In genomic region chr9:124553738-124554137, GRCh38 we compare ENCODE assay signal across 20 cellular contexts. TPM values are rescaled to one million over a fixed set of nuclear protein-coding genes. Genes with fewer than 3 reads are reported as not detected.
DNase-seq lines count a peak whose midpoint lies in the region; ATAC-seq and TF ChIP-seq lines count a peak whose summit lies in the region.
"Had no signal": no experiment of that assay in that cellular context is flagged by ENCODE, and none has a peak within 500 bp of the region (broad histone marks: within the 10 kb centered on the region; RNA-seq: fewer than 3 reads in every experiment).

No MANE protein-coding gene starts in this region.

- intact Hi-C loops in mucosa of descending colon (cut with DNase I, micrococcal nuclease), result no loop called here
- intact Hi-C loops in activated CD4-positive, alpha-beta T cell treated with anti-CD3 and anti-CD28 coated beads, Interleukin-2, amount 10 ng/mL, durations not matched to agents 24 days and 14 days (cut with micrococcal nuclease), result no loop called here

- ATAC-seq in mucosa of descending colon (no peak), GM19452 (IDR thresholded peaks at IDR 0.05; ENCODE audit: unreplicated experiment) (no peak)
- ATAC-seq: GM12878; K562; stimulated activated memory B cell treated with anti-CD40 and anti-IgM and Interleukin-4, amounts not matched to agents 10 μg/mL and 1 μg/mL and 100 μg/mL, for 72 hours; upper lobe of right lung had no signal

- no peak overlapping the region for H3K9ac ChIP-seq in neural progenitor cell

- H3F3A ChIP-seq in neural progenitor cell (ENCODE audit: low read depth), result peaks cover 25% of the 10 kb centered on the region

- H3K36me3 ChIP-seq in MG63, result no peaks in the 10 kb centered on the region
- no peaks in the 10 kb centered on the region for H3K36me3 ChIP-seq in neural progenitor cell
- no peaks in the 10 kb centered on the region for H3K36me3 ChIP-seq in mucosa of descending colon (ENCODE audit: low read depth)
- H3K36me3 ChIP-seq: upper lobe of right lung had no signal

- no peak overlapping the region for H3K27ac Mint-ChIP-seq in neural progenitor cell
- no peak overlapping the region for H3K27ac Mint-ChIP-seq in activated CD4-positive, alpha-beta T cell treated with anti-CD3 and anti-CD28 coated beads, Interleukin-2, amount 10 ng/mL, durations not matched to agents 24 days and 14 days
- H3K27ac Mint-ChIP-seq: activated CD4-positive, alpha-beta memory T cell treated with anti-CD3 and anti-CD28 coated beads for 36 hours; brain; CD4-positive, alpha-beta T cell; stimulated activated memory B cell treated with anti-CD40 and anti-IgM and Interleukin-4, amounts not matched to agents 10 μg/mL and 1 μg/mL and 100 μg/mL, for 72 hours had no signal

- no peak for TF ChIP-seq CTCF in neural progenitor cell (IDR thresholded peaks at IDR 0.05)
- no peak for TF ChIP-seq CTCF in mucosa of descending colon (IDR thresholded peaks at IDR 0.05)

- peaks cover 5% of the 10 kb centered on the region for H3K36me3 Mint-ChIP-seq in neural progenitor cell
- H3K36me3 Mint-ChIP-seq in activated CD4-positive, alpha-beta T cell treated with anti-CD3 and anti-CD28 coated beads, Interleukin-2, amount 10 ng/mL, durations not matched to agents 24 days and 14 days (ENCODE audit: low read depth), result no peaks in the 10 kb centered on the region
- H3K36me3 Mint-ChIP-seq: activated CD4-positive, alpha-beta memory T cell treated with anti-CD3 and anti-CD28 coated beads for 36 hours; brain; stimulated activated memory B cell treated with anti-CD40 and anti-IgM and Interleukin-4, amounts not matched to agents 10 μg/mL and 1 μg/mL and 100 μg/mL, for 72 hours had no signal

- peaks cover 5% of the 10 kb centered on the region for H3K4me1 ChIP-seq in neural progenitor cell
- no peaks in the 10 kb centered on the region for H3K4me1 ChIP-seq in mucosa of descending colon (ENCODE audit: low read depth)
- H3K4me1 ChIP-seq: upper lobe of right lung had no signal

- H3K9me3 ChIP-seq in MG63, result no peaks in the 10 kb centered on the region
- H3K9me3 ChIP-seq in neural progenitor cell (ENCODE audit: low read depth), result no peaks in the 10 kb centered on the region
- no peaks in the 10 kb centered on the region for H3K9me3 ChIP-seq in mucosa of descending colon
- H3K9me3 ChIP-seq: neutrophil, upper lobe of right lung had no signal

- H3K27me3 ChIP-seq in MG63 (no peaks in the 10 kb centered on the region), neural progenitor cell (no peaks in the 10 kb centered on the region)
- H3K27me3 ChIP-seq: neutrophil, upper lobe of right lung had no signal

- no peak overlapping the region for H3K4me3 Mint-ChIP-seq in neural progenitor cell
- H3K4me3 Mint-ChIP-seq in activated CD4-positive, alpha-beta T cell treated with anti-CD3 and anti-CD28 coated beads, Interleukin-2, amount 10 ng/mL, durations not matched to agents 24 days and 14 days, result no peak overlapping the region
- H3K4me3 Mint-ChIP-seq: activated CD4-positive, alpha-beta memory T cell treated with anti-CD3 and anti-CD28 coated beads for 36 hours; brain; CD4-positive, alpha-beta T cell; stimulated activated memory B cell treated with anti-CD40 and anti-IgM and Interleukin-4, amounts not matched to agents 10 μg/mL and 1 μg/mL and 100 μg/mL, for 72 hours had no signal

- no peak overlapping the region for H3K4me3 ChIP-seq in MG63
- H3K4me3 ChIP-seq in neural progenitor cell, result no peak overlapping the region
- no peak overlapping the region for H3K4me3 ChIP-seq in mucosa of descending colon
- H3K4me3 ChIP-seq: GM12878, K562, upper lobe of right lung had no signal

- peaks cover 73% of the 10 kb centered on the region for H3K79me2 ChIP-seq in neural progenitor cell (ENCODE audit: low read depth)

- peak overlapping the region; percentile 31 for H3K27ac ChIP-seq in neural progenitor cell
- H3K27ac ChIP-seq: neutrophil, upper lobe of right lung had no signal

- no peaks in the 10 kb centered on the region for H3K27me3 Mint-ChIP-seq in neural progenitor cell (ENCODE audit: insufficient read depth, low read depth)
- no peaks in the 10 kb centered on the region for H3K27me3 Mint-ChIP-seq in activated CD4-positive, alpha-beta T cell treated with anti-CD3 and anti-CD28 coated beads, Interleukin-2, amount 10 ng/mL, durations not matched to agents 24 days and 14 days
- H3K27me3 Mint-ChIP-seq: brain; CD4-positive, alpha-beta T cell; stimulated activated memory B cell treated with anti-CD40 and anti-IgM and Interleukin-4, amounts not matched to agents 10 μg/mL and 1 μg/mL and 100 μg/mL, for 72 hours had no signal

- DNase-seq in Daoy (ENCODE audit: low read depth) (peak; percentile 63), MG63 (peak; percentile 14), dedifferentiated amniotic fluid mesenchymal stem cell (ENCODE audit: extremely low spot score) (peak; percentile 54), neural progenitor cell (ENCODE audit: low spot score) (no peak), mucosa of descending colon (no peak)
- DNase-seq in activated CD4-positive, alpha-beta T cell treated with anti-CD3 and anti-CD28 coated beads, Interleukin-2, amount 10 ng/mL, durations not matched to agents 24 days and 14 days, result no peak
- DNase-seq: activated CD4-positive, alpha-beta memory T cell treated with anti-CD3 and anti-CD28 coated beads for 36 hours; CD4-positive, alpha-beta T cell; H7; NCI-H1436 treated with DMSO at 0.1 percent for 48 hours; NCI-H510A; upper lobe of right lung had no signal

- H3K9me3 Mint-ChIP-seq in neural progenitor cell, result no peaks in the 10 kb centered on the region
- no peaks in the 10 kb centered on the region for H3K9me3 Mint-ChIP-seq in activated CD4-positive, alpha-beta T cell treated with anti-CD3 and anti-CD28 coated beads, Interleukin-2, amount 10 ng/mL, durations not matched to agents 24 days and 14 days
- H3K9me3 Mint-ChIP-seq: activated CD4-positive, alpha-beta memory T cell treated with anti-CD3 and anti-CD28 coated beads for 36 hours; brain; CD4-positive, alpha-beta T cell; stimulated activated memory B cell treated with anti-CD40 and anti-IgM and Interleukin-4, amounts not matched to agents 10 μg/mL and 1 μg/mL and 100 μg/mL, for 72 hours had no signal

- H4K20me1 ChIP-seq in neural progenitor cell (ENCODE audit: low read depth), result peaks cover 87% of the 10 kb centered on the region

- no peak overlapping the region for H2AFZ ChIP-seq in neural progenitor cell (replicated peaks)

- H3K4me1 Mint-ChIP-seq in neural progenitor cell, result no peaks in the 10 kb centered on the region
- peaks cover 8% of the 10 kb centered on the region for H3K4me1 Mint-ChIP-seq in activated CD4-positive, alpha-beta T cell treated with anti-CD3 and anti-CD28 coated beads, Interleukin-2, amount 10 ng/mL, durations not matched to agents 24 days and 14 days
- H3K4me1 Mint-ChIP-seq: brain; stimulated activated memory B cell treated with anti-CD40 and anti-IgM and Interleukin-4, amounts not matched to agents 10 μg/mL and 1 μg/mL and 100 μg/mL, for 72 hours had no signal

- no peak overlapping the region for H3K4me2 ChIP-seq in neural progenitor cell

RNA-seq across cellular contexts. Expression of gene NR5A1, which starts 46.5 kb away (rescaled TPM):
- total RNA-seq in Daoy (2014; rRNA removed; shearing (Covaris generic)), result not detected in 2 replicates
- total RNA-seq in MG63 (2014; rRNA removed; shearing (Covaris generic); ENCODE audit: low replicate concordance), result not detected in 2 replicates
- 1.0 and 3.3 TPM in 2 replicates for total RNA-seq in neural progenitor cell (ENCODE audit: low replicate concordance)
- total RNA-seq in mucosa of descending colon, result under 1 TPM in 1 of 3 donors, not detected in 2; 0.12 TPM
- total RNA-seq in activated CD4-positive, alpha-beta T cell treated with anti-CD3 and anti-CD28 coated beads, Interleukin-2, amount 10 ng/mL, durations not matched to agents 24 days and 14 days, result not detected in 2 replicates
- total RNA-seq: activated CD4-positive, alpha-beta memory T cell treated with anti-CD3 and anti-CD28 coated beads for 36 hours; CD4-positive, alpha-beta T cell; frontal cortex; lung microvascular endothelial cell; upper lobe of right lung had no signal

Comparison
In these comparisons a context has a peak if more than half of its experiments do, and no peak if none do; other contexts are left out.
1. DNase-seq: peak in Daoy (single experiment), MG63 (single experiment) and dedifferentiated amniotic fluid mesenchymal stem cell (single experiment); none in neural progenitor cell (single experiment), mucosa of descending colon (0 of 3) and activated CD4-positive, alpha-beta T cell treated with anti-CD3 and anti-CD28 coated beads, Interleukin-2, amount 10 ng/mL, durations not matched to agents 24 days and 14 days (single experiment).